ENCODE assay signal across 1 cellular context in genomic region chr2:88016086-88016947, GRCh38.
TF ChIP-seq lines count a peak whose summit lies in the region.

Gene RNU2-63P (minus strand): TSS chr2:88016547.

TF ChIP-seq in HepG2, 621 proteins besides CTCF, POLR2A, EP300 and RAD21 (continued from another document and continues in another):
- TF ChIP-seq, protein P1, sequence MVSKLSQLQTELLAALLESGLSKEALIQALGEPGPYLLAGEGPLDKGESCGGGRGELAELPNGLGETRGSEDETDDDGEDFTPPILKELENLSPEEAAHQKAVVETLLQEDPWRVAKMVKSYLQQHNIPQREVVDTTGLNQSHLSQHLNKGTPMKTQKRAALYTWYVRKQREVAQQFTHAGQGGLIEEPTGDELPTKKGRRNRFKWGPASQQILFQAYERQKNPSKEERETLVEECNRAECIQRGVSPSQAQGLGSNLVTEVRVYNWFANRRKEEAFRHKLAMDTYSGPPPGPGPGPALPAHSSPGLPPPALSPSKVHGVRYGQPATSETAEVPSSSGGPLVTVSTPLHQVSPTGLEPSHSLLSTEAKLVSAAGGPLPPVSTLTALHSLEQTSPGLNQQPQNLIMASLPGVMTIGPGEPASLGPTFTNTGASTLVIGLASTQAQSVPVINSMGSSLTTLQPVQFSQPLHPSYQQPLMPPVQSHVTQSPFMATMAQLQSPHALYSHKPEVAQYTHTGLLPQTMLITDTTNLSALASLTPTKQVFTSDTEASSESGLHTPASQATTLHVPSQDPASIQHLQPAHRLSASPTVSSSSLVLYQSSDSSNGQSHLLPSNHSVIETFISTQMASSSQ (IDR thresholded peaks at IDR 0.05; ENCODE audit: low read depth): peak; percentile 81; the same call in 1 of the 2 replicates
- TF ChIP-seq, protein P1 (CRISPR knock-in tag; IDR thresholded peaks at IDR 0.05; ENCODE audit: borderline replicate concordance): peak; percentile 77; the same call in 1 of the 2 replicates
- TF ChIP-seq FOXK1 (CRISPR knock-in tag; IDR thresholded peaks at IDR 0.05; ENCODE audit: borderline replicate concordance, low read depth): peak; percentile 61; the same call in 1 of the 2 replicates
- peak; percentile 18; the same call in 1 of the 2 replicates for TF ChIP-seq ZNF629 (CRISPR knock-in tag; conservative IDR thresholded peaks at IDR 0.05)
- 0 out of 2 replicates have a peak, but pooled peaks have one; percentile 80 for TF ChIP-seq ZNF747 (CRISPR knock-in tag; IDR thresholded peaks at IDR 0.05; ENCODE audit: borderline replicate concordance)
- TF ChIP-seq ZFP82 (CRISPR knock-in tag; IDR thresholded peaks at IDR 0.05; ENCODE audit: borderline replicate concordance): peak; percentile 48; the same call in 1 of the 2 replicates
- TF ChIP-seq ZNF770 (CRISPR knock-in tag; IDR thresholded peaks at IDR 0.05): peak; percentile 76
- TF ChIP-seq PAXIP1 (CRISPR knock-in tag; conservative IDR thresholded peaks at IDR 0.05): peak; percentile 30; the same call in 1 of the 2 replicates
- TF ChIP-seq TCF12 (IDR thresholded peaks at IDR 0.05): no peak
- TF ChIP-seq TCF12 (CRISPR knock-in tag; IDR thresholded peaks at IDR 0.05): peak; percentile 80; the same call in 1 of the 2 replicates
- peak; percentile 34; the same call in 1 of the 2 replicates for TF ChIP-seq NR2C2 (CRISPR knock-in tag; IDR thresholded peaks at IDR 0.05; ENCODE audit: borderline replicate concordance)
- TF ChIP-seq ZNF230 (CRISPR knock-in tag; IDR thresholded peaks at IDR 0.05): peak; percentile 39; the same call in 1 of the 2 replicates
- TF ChIP-seq ZNF18 (CRISPR knock-in tag; IDR thresholded peaks at IDR 0.05; ENCODE audit: insufficient replicate concordance): no peak
- peak; percentile 100 for TF ChIP-seq POLR2AphosphoS5 (IDR thresholded peaks at IDR 0.05; ENCODE audit: low read depth, low read length)
- no peak for TF ChIP-seq ZNF530 (CRISPR knock-in tag; IDR thresholded peaks at IDR 0.05; ENCODE audit: low read depth)
- peak; percentile 77 for TF ChIP-seq YEATS4 (CRISPR knock-in tag; IDR thresholded peaks at IDR 0.05; ENCODE audit: borderline replicate concordance)
- TF ChIP-seq MBD4 (IDR thresholded peaks at IDR 0.05; ENCODE audit: borderline replicate concordance, low read length): peak; percentile 100
- TF ChIP-seq ZXDC (CRISPR knock-in tag; IDR thresholded peaks at IDR 0.05): peak; percentile 88
- TF ChIP-seq ZNF605 (CRISPR knock-in tag; IDR thresholded peaks at IDR 0.05): peak; percentile 75; the same call in 1 of the 2 replicates
- peak; percentile 87 for TF ChIP-seq ATF6 (CRISPR knock-in tag; conservative IDR thresholded peaks at IDR 0.05)
- no peak; the same call in 1 of the 2 replicates for TF ChIP-seq NCOA5 (CRISPR knock-in tag; IDR thresholded peaks at IDR 0.05)
- 0 out of 2 replicates have a peak, but pooled peaks have one; percentile 39 for TF ChIP-seq SNRNP70 (IDR thresholded peaks at IDR 0.05; ENCODE audit: low read depth, low read length)
- TF ChIP-seq YY1 (IDR thresholded peaks at IDR 0.05; ENCODE audit: insufficient read depth, insufficient replicate concordance, low read depth, low read length): peak; percentile 71
- no peak for TF ChIP-seq ZNF12 (CRISPR knock-in tag; IDR thresholded peaks at IDR 0.05)
- no peak for TF ChIP-seq SP1 (IDR thresholded peaks at IDR 0.05)
- peak; percentile 93 for TF ChIP-seq SP1 (CRISPR knock-in tag; IDR thresholded peaks at IDR 0.05)
- peak; percentile 16; the same call in 1 of the 2 replicates for TF ChIP-seq ZSCAN22 (CRISPR knock-in tag; IDR thresholded peaks at IDR 0.05)
- TF ChIP-seq RBAK (CRISPR knock-in tag; IDR thresholded peaks at IDR 0.05): no peak
- TF ChIP-seq, protein P2, sequence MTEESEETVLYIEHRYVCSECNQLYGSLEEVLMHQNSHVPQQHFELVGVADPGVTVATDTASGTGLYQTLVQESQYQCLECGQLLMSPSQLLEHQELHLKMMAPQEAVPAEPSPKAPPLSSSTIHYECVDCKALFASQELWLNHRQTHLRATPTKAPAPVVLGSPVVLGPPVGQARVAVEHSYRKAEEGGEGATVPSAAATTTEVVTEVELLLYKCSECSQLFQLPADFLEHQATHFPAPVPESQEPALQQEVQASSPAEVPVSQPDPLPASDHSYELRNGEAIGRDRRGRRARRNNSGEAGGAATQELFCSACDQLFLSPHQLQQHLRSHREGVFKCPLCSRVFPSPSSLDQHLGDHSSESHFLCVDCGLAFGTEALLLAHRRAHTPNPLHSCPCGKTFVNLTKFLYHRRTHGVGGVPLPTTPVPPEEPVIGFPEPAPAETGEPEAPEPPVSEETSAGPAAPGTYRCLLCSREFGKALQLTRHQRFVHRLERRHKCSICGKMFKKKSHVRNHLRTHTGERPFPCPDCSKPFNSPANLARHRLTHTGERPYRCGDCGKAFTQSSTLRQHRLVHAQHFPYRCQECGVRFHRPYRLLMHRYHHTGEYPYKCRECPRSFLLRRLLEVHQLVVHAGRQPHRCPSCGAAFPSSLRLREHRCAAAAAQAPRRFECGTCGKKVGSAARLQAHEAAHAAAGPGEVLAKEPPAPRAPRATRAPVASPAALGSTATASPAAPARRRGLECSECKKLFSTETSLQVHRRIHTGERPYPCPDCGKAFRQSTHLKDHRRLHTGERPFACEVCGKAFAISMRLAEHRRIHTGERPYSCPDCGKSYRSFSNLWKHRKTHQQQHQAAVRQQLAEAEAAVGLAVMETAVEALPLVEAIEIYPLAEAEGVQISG (CRISPR knock-in tag; IDR thresholded peaks at IDR 0.05): peak; percentile 74
- 0 out of 2 replicates have a peak, but pooled peaks have one; percentile 16 for TF ChIP-seq MTF2 (CRISPR knock-in tag; IDR thresholded peaks at IDR 0.05; ENCODE audit: borderline replicate concordance)
- peak; percentile 95 for TF ChIP-seq ZNF589 (CRISPR knock-in tag; conservative IDR thresholded peaks at IDR 0.05)
- peak; percentile 67 for TF ChIP-seq PHF21A (CRISPR knock-in tag; IDR thresholded peaks at IDR 0.05)
- TF ChIP-seq FLYWCH1 (CRISPR knock-in tag; IDR thresholded peaks at IDR 0.05): no peak
- peak; percentile 41; the same call in 1 of the 2 replicates for TF ChIP-seq ZNF839 (CRISPR knock-in tag; IDR thresholded peaks at IDR 0.05; ENCODE audit: borderline replicate concordance)
- TF ChIP-seq MXI1 (IDR thresholded peaks at IDR 0.05; ENCODE audit: borderline replicate concordance, low read depth, low read length): no peak; the same call in 2 of the 3 replicates
- TF ChIP-seq ZNF383 (CRISPR knock-in tag; IDR thresholded peaks at IDR 0.05; ENCODE audit: borderline replicate concordance): peak; percentile 53; the same call in 1 of the 2 replicates
- peak; percentile 46; the same call in 1 of the 2 replicates for TF ChIP-seq ZNF703 (CRISPR knock-in tag; IDR thresholded peaks at IDR 0.05; ENCODE audit: borderline replicate concordance)
- peak; percentile 100 for TF ChIP-seq SNAPC5 (CRISPR knock-in tag; IDR thresholded peaks at IDR 0.05; ENCODE audit: borderline replicate concordance)
